1 cellular context compared by ENCODE assay signal in genomic region chr17:39199986-39200879, GRCh38.
A peak's percentile ranks its signal among the peaks of the same experiment; 100 is the strongest.
TF ChIP-seq lines count a peak whose summit lies in the region.

Gene RPL19 (plus strand): TSS chr17:39200283. CDS start chr17:39200345, 62 bp downstream.

TF ChIP-seq in HepG2, 621 proteins besides CTCF, POLR2A, EP300 and RAD21 (continued from another document and continues in another):
- peak; percentile 24; the same call in 1 of the 2 replicates for TF ChIP-seq MNT (IDR thresholded peaks at IDR 0.05)
- peak; percentile 82; the same call in 1 of the 2 replicates for TF ChIP-seq ZNF333 (CRISPR knock-in tag; IDR thresholded peaks at IDR 0.05; ENCODE audit: borderline replicate concordance)
- 0 out of 2 replicates have a peak, but pooled peaks have one; percentile 27 for TF ChIP-seq HIC2 (CRISPR knock-in tag; IDR thresholded peaks at IDR 0.05; ENCODE audit: low read depth)
- no peak for TF ChIP-seq ZNF326 (CRISPR knock-in tag; IDR thresholded peaks at IDR 0.05; ENCODE audit: borderline replicate concordance)
- TF ChIP-seq PHF8 (CRISPR knock-in tag; IDR thresholded peaks at IDR 0.05), result peak; percentile 98
- no peak for TF ChIP-seq ZHX2 (IDR thresholded peaks at IDR 0.05; ENCODE audit: low read depth)
- TF ChIP-seq ZHX2 (CRISPR knock-in tag; IDR thresholded peaks at IDR 0.05; ENCODE audit: borderline replicate concordance), result peak; percentile 92; the same call in 1 of the 2 replicates
- 0 out of 2 replicates have a peak, but pooled peaks have one; percentile 19 for TF ChIP-seq ZNF124 (CRISPR knock-in tag; IDR thresholded peaks at IDR 0.05)
- 0 out of 2 replicates have a peak, but pooled peaks have one; percentile 48 for TF ChIP-seq THAP8 (CRISPR knock-in tag; IDR thresholded peaks at IDR 0.05; ENCODE audit: borderline replicate concordance)
- no peak for TF ChIP-seq RELA (CRISPR knock-in tag; IDR thresholded peaks at IDR 0.05)
- peak; percentile 91; the same call in 1 of the 2 replicates for TF ChIP-seq ZIK1 (CRISPR knock-in tag; IDR thresholded peaks at IDR 0.05; ENCODE audit: borderline replicate concordance, low read depth)
- peak; percentile 98 for TF ChIP-seq BHLHE40 (IDR thresholded peaks at IDR 0.05; ENCODE audit: low read length)
- TF ChIP-seq TCF7 (IDR thresholded peaks at IDR 0.05; ENCODE audit: low read depth), result no peak
- no peak for TF ChIP-seq ZBTB44 (CRISPR knock-in tag; IDR thresholded peaks at IDR 0.05)
- TF ChIP-seq ZNF275 (CRISPR knock-in tag; IDR thresholded peaks at IDR 0.05; ENCODE audit: borderline replicate concordance), result no peak; the same call in 1 of the 2 replicates
- TF ChIP-seq NFIB (CRISPR knock-in tag; IDR thresholded peaks at IDR 0.05; ENCODE audit: borderline replicate concordance), result no peak
- peak; percentile 93 for TF ChIP-seq ZNF790 (CRISPR knock-in tag; IDR thresholded peaks at IDR 0.05; ENCODE audit: borderline replicate concordance)
- peak; percentile 95 for TF ChIP-seq TAF1 (CRISPR knock-in tag; IDR thresholded peaks at IDR 0.05)
- peak; percentile 62 for TF ChIP-seq DBP (CRISPR knock-in tag; IDR thresholded peaks at IDR 0.05; ENCODE audit: not compliant biosample characterization)
- TF ChIP-seq ZSCAN25 (CRISPR knock-in tag; IDR thresholded peaks at IDR 0.05), result no peak
- peak; percentile 77; the same call in 1 of the 2 replicates for TF ChIP-seq ETV5 (CRISPR knock-in tag; IDR thresholded peaks at IDR 0.05; ENCODE audit: borderline replicate concordance)
- TF ChIP-seq ZNF597 (CRISPR knock-in tag; IDR thresholded peaks at IDR 0.05), result no peak
- TF ChIP-seq DRAP1 (CRISPR knock-in tag; IDR thresholded peaks at IDR 0.05), result peak; percentile 96
- TF ChIP-seq RORA (CRISPR knock-in tag; IDR thresholded peaks at IDR 0.05), result peak; percentile 60; the same call in 1 of the 2 replicates
- TF ChIP-seq CEBPZ (IDR thresholded peaks at IDR 0.05; ENCODE audit: low read length), result no peak
- no peak for TF ChIP-seq BRF2 (CRISPR knock-in tag; IDR thresholded peaks at IDR 0.05)
- TF ChIP-seq IRF1 (CRISPR knock-in tag; IDR thresholded peaks at IDR 0.05; ENCODE audit: low read depth), result 0 out of 2 replicates have a peak, but pooled peaks have one; percentile 67
- TF ChIP-seq ISL2 (CRISPR knock-in tag; IDR thresholded peaks at IDR 0.05), result peak; percentile 38; the same call in 1 of the 2 replicates
- TF ChIP-seq HOXA3 (CRISPR knock-in tag; IDR thresholded peaks at IDR 0.05), result peak; percentile 21; the same call in 1 of the 2 replicates
